2 cellular contexts compared by ENCODE assay signal in the genomic region with DNA sequence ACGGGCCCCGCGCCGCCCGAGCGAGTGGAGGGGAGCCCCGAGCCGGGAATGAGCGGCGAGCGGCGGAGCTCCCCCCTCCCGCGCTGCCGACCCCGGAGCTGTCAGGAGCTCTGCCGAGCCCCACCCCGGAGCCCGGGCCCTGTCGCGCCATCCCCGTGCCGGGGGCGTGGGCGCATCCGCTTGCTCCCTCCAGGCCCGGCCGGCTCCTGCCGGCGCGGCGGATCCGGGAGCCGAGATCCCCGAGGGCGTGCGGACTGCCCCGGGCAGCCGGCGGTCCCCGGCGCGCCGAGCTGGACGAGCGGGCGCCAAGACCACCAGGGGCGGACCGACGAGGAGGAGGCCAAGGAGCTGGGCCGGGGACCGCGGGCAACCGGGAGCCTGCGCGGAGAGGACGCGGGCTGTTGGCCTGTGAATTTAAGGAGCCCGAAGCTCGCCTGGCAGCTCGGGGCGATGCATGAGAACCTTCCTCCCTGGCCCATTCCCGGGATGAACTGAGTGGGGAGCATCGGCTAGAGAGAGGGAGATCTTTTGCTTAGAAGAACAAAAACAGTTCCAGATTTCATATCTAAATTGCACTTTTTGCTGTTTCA.
TF ChIP-seq lines count a peak whose summit lies in the region.

No MANE protein-coding gene starts in this region.

TF ChIP-seq in SK-N-SH, 30 proteins besides CTCF, POLR2A, EP300 and RAD21 (continued from another document):
- TF ChIP-seq, protein P1, sequence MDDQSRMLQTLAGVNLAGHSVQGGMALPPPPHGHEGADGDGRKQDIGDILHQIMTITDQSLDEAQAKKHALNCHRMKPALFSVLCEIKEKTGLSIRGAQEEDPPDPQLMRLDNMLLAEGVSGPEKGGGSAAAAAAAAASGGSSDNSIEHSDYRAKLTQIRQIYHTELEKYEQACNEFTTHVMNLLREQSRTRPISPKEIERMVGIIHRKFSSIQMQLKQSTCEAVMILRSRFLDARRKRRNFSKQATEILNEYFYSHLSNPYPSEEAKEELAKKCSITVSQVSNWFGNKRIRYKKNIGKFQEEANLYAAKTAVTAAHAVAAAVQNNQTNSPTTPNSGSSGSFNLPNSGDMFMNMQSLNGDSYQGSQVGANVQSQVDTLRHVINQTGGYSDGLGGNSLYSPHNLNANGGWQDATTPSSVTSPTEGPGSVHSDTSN (IDR thresholded peaks at IDR 0.05): no peak
- TF ChIP-seq GATA2 (CRISPR knock-in tag; IDR thresholded peaks at IDR 0.05) (no peak), JUND (IDR thresholded peaks at IDR 0.05) (no peak), FOXM1 (IDR thresholded peaks at IDR 0.05; ENCODE audit: low read depth) (no peak)
- TF ChIP-seq, protein P2, sequence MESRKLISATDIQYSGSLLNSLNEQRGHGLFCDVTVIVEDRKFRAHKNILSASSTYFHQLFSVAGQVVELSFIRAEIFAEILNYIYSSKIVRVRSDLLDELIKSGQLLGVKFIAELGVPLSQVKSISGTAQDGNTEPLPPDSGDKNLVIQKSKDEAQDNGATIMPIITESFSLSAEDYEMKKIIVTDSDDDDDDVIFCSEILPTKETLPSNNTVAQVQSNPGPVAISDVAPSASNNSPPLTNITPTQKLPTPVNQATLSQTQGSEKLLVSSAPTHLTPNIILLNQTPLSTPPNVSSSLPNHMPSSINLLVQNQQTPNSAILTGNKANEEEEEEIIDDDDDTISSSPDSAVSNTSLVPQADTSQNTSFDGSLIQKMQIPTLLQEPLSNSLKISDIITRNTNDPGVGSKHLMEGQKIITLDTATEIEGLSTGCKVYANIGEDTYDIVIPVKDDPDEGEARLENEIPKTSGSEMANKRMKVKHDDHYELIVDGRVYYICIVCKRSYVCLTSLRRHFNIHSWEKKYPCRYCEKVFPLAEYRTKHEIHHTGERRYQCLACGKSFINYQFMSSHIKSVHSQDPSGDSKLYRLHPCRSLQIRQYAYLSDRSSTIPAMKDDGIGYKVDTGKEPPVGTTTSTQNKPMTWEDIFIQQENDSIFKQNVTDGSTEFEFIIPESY (IDR thresholded peaks at IDR 0.05; ENCODE audit: borderline replicate concordance, low read depth): no peak

TF ChIP-seq in SK-N-SH treated with all-trans-retinoic acid at 6 μM for 48 hours, 23 proteins besides CTCF, POLR2A, EP300 and RAD21 (continued from another document):
- TF ChIP-seq, protein P3, sequence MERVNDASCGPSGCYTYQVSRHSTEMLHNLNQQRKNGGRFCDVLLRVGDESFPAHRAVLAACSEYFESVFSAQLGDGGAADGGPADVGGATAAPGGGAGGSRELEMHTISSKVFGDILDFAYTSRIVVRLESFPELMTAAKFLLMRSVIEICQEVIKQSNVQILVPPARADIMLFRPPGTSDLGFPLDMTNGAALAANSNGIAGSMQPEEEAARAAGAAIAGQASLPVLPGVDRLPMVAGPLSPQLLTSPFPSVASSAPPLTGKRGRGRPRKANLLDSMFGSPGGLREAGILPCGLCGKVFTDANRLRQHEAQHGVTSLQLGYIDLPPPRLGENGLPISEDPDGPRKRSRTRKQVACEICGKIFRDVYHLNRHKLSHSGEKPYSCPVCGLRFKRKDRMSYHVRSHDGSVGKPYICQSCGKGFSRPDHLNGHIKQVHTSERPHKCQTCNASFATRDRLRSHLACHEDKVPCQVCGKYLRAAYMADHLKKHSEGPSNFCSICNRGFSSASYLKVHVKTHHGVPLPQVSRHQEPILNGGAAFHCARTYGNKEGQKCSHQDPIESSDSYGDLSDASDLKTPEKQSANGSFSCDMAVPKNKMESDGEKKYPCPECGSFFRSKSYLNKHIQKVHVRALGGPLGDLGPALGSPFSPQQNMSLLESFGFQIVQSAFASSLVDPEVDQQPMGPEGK (CRISPR knock-in tag; IDR thresholded peaks at IDR 0.05; ENCODE audit: borderline replicate concordance): no peak
- TF ChIP-seq SNAI2 (CRISPR knock-in tag; IDR thresholded peaks at IDR 0.05) (no peak), BACH2 (CRISPR knock-in tag; IDR thresholded peaks at IDR 0.05; ENCODE audit: borderline replicate concordance) (no peak), GLIS3 (CRISPR knock-in tag; IDR thresholded peaks at IDR 0.05) (no peak), OSR1 (CRISPR knock-in tag; IDR thresholded peaks at IDR 0.05) (no peak), ZC3H10 (CRISPR knock-in tag; IDR thresholded peaks at IDR 0.05) (no peak), CSDC2 (CRISPR knock-in tag; IDR thresholded peaks at IDR 0.05) (no peak; the same call in 1 of the 2 replicates)
- TF ChIP-seq, protein P4, sequence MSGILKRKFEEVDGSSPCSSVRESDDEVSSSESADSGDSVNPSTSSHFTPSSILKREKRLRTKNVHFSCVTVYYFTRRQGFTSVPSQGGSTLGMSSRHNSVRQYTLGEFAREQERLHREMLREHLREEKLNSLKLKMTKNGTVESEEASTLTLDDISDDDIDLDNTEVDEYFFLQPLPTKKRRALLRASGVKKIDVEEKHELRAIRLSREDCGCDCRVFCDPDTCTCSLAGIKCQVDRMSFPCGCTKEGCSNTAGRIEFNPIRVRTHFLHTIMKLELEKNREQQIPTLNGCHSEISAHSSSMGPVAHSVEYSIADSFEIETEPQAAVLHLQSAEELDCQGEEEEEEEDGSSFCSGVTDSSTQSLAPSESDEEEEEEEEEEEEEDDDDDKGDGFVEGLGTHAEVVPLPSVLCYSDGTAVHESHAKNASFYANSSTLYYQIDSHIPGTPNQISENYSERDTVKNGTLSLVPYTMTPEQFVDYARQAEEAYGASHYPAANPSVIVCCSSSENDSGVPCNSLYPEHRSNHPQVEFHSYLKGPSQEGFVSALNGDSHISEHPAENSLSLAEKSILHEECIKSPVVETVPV (CRISPR knock-in tag; IDR thresholded peaks at IDR 0.05): no peak
